In the genomic region with DNA sequence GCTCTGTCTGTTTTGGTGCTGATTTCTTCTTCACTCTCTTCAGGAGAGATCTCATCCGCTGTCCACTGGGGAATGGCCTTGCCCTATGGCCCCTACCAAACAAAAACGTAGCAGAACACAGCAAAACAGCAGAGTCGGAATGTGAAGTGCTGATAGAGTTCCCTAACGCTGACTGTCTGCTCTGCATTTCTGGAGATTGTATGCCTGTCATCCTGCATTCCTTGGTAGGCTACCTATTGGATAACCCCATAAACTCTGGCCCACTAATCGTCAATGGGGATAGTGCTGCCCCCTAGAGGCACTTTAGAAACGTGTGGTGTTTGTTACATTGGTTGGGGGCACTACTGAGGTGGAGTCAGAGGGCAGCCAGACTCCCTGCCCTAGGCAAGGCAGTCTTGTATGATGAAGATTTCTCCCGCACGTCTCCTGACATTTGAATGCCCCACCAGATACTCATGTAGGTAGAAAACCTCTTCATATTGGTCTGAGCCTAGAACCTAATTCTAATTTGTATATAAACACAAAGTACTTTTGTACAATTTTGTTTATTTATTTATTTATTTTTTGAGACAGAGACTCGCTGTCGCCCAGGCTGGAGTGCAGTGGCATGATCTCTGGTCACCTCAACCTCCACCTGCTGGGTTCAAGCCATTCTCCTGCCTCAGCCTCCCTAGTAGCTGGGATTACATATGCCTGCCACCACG, we compare ENCODE assay signal across 8 cellular contexts.
DNase-seq lines count a peak whose midpoint lies in the region; ATAC-seq and TF ChIP-seq lines count a peak whose summit lies in the region.

No MANE protein-coding gene starts in this region.

- H3K4me1 Mint-ChIP-seq in memory B cell, result no peaks in the 10 kb centered on the region

- no peaks in the 10 kb centered on the region for H3K9me3 Mint-ChIP-seq in memory B cell

- peak; percentile 67 for TF ChIP-seq CTCF in GM20000 (IDR thresholded peaks at IDR 0.05; ENCODE audit: extremely low read depth, missing control alignments)

- no peak overlapping the region for H3K4me3 Mint-ChIP-seq in memory B cell

- no peaks in the 10 kb centered on the region for H3K36me3 Mint-ChIP-seq in memory B cell

- ATAC-seq in memory B cell (ENCODE audit: low read depth), result peak; percentile 69
- no peak for ATAC-seq in HG03460 (IDR thresholded peaks at IDR 0.05; ENCODE audit: unreplicated experiment)

- no peak overlapping the region for H3K27ac Mint-ChIP-seq in memory B cell

- H3K27me3 Mint-ChIP-seq in memory B cell, result peaks cover 10% of the 10 kb centered on the region

- DNase-seq in AML-193 (lab: John Stamatoyannopoulos, UW) (peak; percentile 79), GM20000 (ENCODE audit: low spot score) (peak; percentile 66), NCI-H345 (lab: John Stamatoyannopoulos, UW) (peak; percentile 60), memory B cell (ENCODE audit: low spot score in 2 of 2) (peak; percentile 39 to 48), superior temporal gyrus (ENCODE audit: extremely low spot score) (peak; percentile 83)
- peak; percentile 63 for DNase-seq in activated CD4-positive, alpha-beta T cell treated with anti-CD3 and anti-CD28 coated beads for 48 hours
- peak; percentile 14 for DNase-seq in effector CD8-positive, alpha-beta T cell (lab: John Stamatoyannopoulos, UW)

Comparison
In these comparisons a context has a peak if more than half of its experiments do, and no peak if none do; other contexts are left out.
1. DNase-seq: peak in every context shown above with its lines; median percentile 83 in superior temporal gyrus; 79 in AML-193; 66 in GM20000; 63 in activated CD4-positive, alpha-beta T cell treated with anti-CD3 and anti-CD28 coated beads for 48 hours; 60 in NCI-H345; 44 in memory B cell; 14 in effector CD8-positive, alpha-beta T cell.